18 cellular contexts compared by ENCODE assay signal in genomic region chr22:32696089-32696488, GRCh38.
DNase-seq lines count a peak whose midpoint lies in the region; ATAC-seq and TF ChIP-seq lines count a peak whose summit lies in the region.
"Had no signal": no experiment of that assay in that cellular context is flagged by ENCODE, and none has a peak within 500 bp of the region (broad histone marks: within the 10 kb centered on the region; RNA-seq: fewer than 3 reads in every experiment).

No MANE protein-coding gene starts in this region.

- H3K9me3 ChIP-seq in AG04450 (ENCODE audit: control insufficient read depth, insufficient read depth, low read length) (0 out of 2 replicates have a peak, but pooled peaks cover 2% of the 10 kb centered on the region), HUES48 (ENCODE audit: control insufficient read depth, insufficient read depth, low read length) (no peaks in the 10 kb centered on the region), osteoblast (ENCODE audit: low read depth, low read length) (no peaks in the 10 kb centered on the region), mucosa of descending colon (no peaks in the 10 kb centered on the region), OCI-LY7 (ENCODE audit: low read length) (no peaks in the 10 kb centered on the region)

- POLR2A ChIA-PET in AG04450 (lab: Yijun Ruan, JAX), result interaction anchor here (0.7 to 1.0 kb wide), 2 partner anchors 74 to 101 kb away, joined by 3 read pairs; no protein-coding TSS in a partner anchor
- POLR2A ChIA-PET in OCI-LY7 (lab: Charles Lee), result no interaction called here

- H3K36me3 ChIP-seq in HUES48 (ENCODE audit: control insufficient read depth, insufficient read depth, low read length), result no peaks in the 10 kb centered on the region
- H3K36me3 ChIP-seq in osteoblast (ENCODE audit: insufficient read depth, low read length), result no peaks in the 10 kb centered on the region
- H3K36me3 ChIP-seq in mucosa of descending colon (ENCODE audit: low read depth), result no peaks in the 10 kb centered on the region
- H3K36me3 ChIP-seq in OCI-LY7 (ENCODE audit: insufficient read depth, low read length), result no peaks in the 10 kb centered on the region
- H3K36me3 ChIP-seq: MG63 had no signal

- no peaks in the 10 kb centered on the region for H3K9me2 ChIP-seq in OCI-LY7 (ENCODE audit: insufficient read depth, low read length)

- peak overlapping the region; percentile 63 for H3K27ac ChIP-seq in AG04450 (ENCODE audit: low read depth, low read length)
- H3K27ac ChIP-seq in HUES48 (ENCODE audit: low read depth, low read length), result peak overlapping the region; percentile 10
- H3K27ac ChIP-seq in epithelial cell of prostate, result peak overlapping the region; percentile 27
- H3K27ac ChIP-seq in osteoblast (ENCODE audit: low read depth, low read length), result peak overlapping the region; percentile 70
- no peak overlapping the region for H3K27ac ChIP-seq in OCI-LY7 (ENCODE audit: low read depth, low read length, poor library complexity, severe bottlenecking)
- H3K27ac ChIP-seq: HL-60 had no signal

- CTCF ChIA-PET in AG04450 (lab: Charles Lee), result no interaction called here
- CTCF ChIA-PET in OCI-LY7 (lab: Charles Lee; ENCODE audit: unreplicated experiment), result no interaction called here

- no peak for DNase-seq in AG04450 (ENCODE audit: low read depth, low spot score)
- DNase-seq in epithelial cell of prostate (ENCODE audit: low read depth, low spot score), result no peak
- no peak for DNase-seq in osteoblast (ENCODE audit: insufficient read length, low spot score, missing footprints)
- DNase-seq in mucosa of descending colon, result no peak
- no peak for DNase-seq in DMS79 treated with DMSO at 0.1 percent for 48 hours (lab: John Stamatoyannopoulos, UW)
- DNase-seq in stimulated activated CD4-positive, alpha-beta T cell treated with anti-CD3 and anti-CD28 coated beads, Interleukin-2, amount 100 ng/mL, for 48 hours, result no peak
- DNase-seq in OCI-LY7 (ENCODE audit: low spot score), result no peak
- DNase-seq: CD4-positive, CD25-positive, alpha-beta regulatory T cell; KG1; NCI-H1105 treated with DMSO at 0.1 percent for 48 hours; NCI-H187 treated with DMSO at 0.1 percent for 48 hours; NCI-H2171; NCI-H446 treated with DMSO at 0.1 percent for 48 hours; NCI-H82; SIG-M5 had no signal

- H3K4me3 ChIP-seq in AG04450 (ENCODE audit: low read depth, low read length), result no peak overlapping the region
- no peak overlapping the region for H3K4me3 ChIP-seq in HUES48 (ENCODE audit: low read depth, low read length)
- no peak overlapping the region for H3K4me3 ChIP-seq in osteoblast (ENCODE audit: insufficient read depth, low read length)
- no peak overlapping the region for H3K4me3 ChIP-seq in mucosa of descending colon
- H3K4me3 ChIP-seq in OCI-LY7 (ENCODE audit: low read depth, low read length, poor library complexity, severe bottlenecking), result no peak overlapping the region
- H3K4me3 ChIP-seq: MG63 had no signal

- H2AFZ ChIP-seq in osteoblast (ENCODE audit: low read length) (peak overlapping the region; percentile 15), OCI-LY7 (ENCODE audit: low read length) (no peak overlapping the region)

- intact Hi-C loops in mucosa of descending colon (cut with DNase I, micrococcal nuclease) (no loop called here), OCI-LY7 (cut with micrococcal nuclease; ENCODE audit: unreplicated experiment) (no loop called here)

- H4K20me1 ChIP-seq in osteoblast (ENCODE audit: insufficient read depth, low read length) (no peaks in the 10 kb centered on the region), OCI-LY7 (ENCODE audit: insufficient read depth, low read length) (no peaks in the 10 kb centered on the region)

- no peak overlapping the region for H3K9ac ChIP-seq in HUES48 (ENCODE audit: low read depth, low read length)

- H3K4me2 ChIP-seq in osteoblast (ENCODE audit: insufficient read depth, low read length) (no peak overlapping the region), OCI-LY7 (ENCODE audit: low read length) (no peak overlapping the region)

- no peaks in the 10 kb centered on the region for H3K27me3 ChIP-seq in AG04450 (ENCODE audit: control insufficient read depth, insufficient read depth, low read length)
- no peaks in the 10 kb centered on the region for H3K27me3 ChIP-seq in HUES48 (ENCODE audit: control insufficient read depth, insufficient read depth, low read length)
- no peaks in the 10 kb centered on the region for H3K27me3 ChIP-seq in osteoblast (ENCODE audit: insufficient read depth, low read length)
- H3K27me3 ChIP-seq: MG63 had no signal

- H3K79me2 ChIP-seq in osteoblast (ENCODE audit: insufficient read depth, low read length) (no peaks in the 10 kb centered on the region), OCI-LY7 (ENCODE audit: insufficient read depth, low read depth, low read length) (no peaks in the 10 kb centered on the region)

- no peak for ATAC-seq in mucosa of descending colon

- peaks cover 8% of the 10 kb centered on the region; the same call in 1 of the 2 replicates for H3K4me1 ChIP-seq in HUES48 (ENCODE audit: control insufficient read depth, insufficient read depth, low read length)
- H3K4me1 ChIP-seq in osteoblast (ENCODE audit: insufficient read depth, low read length), result peaks cover 28% of the 10 kb centered on the region
- H3K4me1 ChIP-seq in mucosa of descending colon (ENCODE audit: low read depth), result no peaks in the 10 kb centered on the region
- H3K4me1 ChIP-seq in OCI-LY7 (ENCODE audit: insufficient read depth, low read length, poor library complexity, severe bottlenecking), result no peaks in the 10 kb centered on the region

- no peak for TF ChIP-seq CTCF in AG04450 (IDR thresholded peaks at IDR 0.05; ENCODE audit: low read depth, low read length)
- TF ChIP-seq CTCF in osteoblast (IDR thresholded peaks at IDR 0.05; ENCODE audit: extremely low read depth, low read depth, low read length), result no peak
- no peak for TF ChIP-seq CTCF in mucosa of descending colon (IDR thresholded peaks at IDR 0.05)
- no peak for TF ChIP-seq CTCF in OCI-LY7 (conservative IDR thresholded peaks at IDR 0.05; ENCODE audit: low read length)

- no TSS peak for BruUV-seq in OCI-LY7 (replicated peaks; lab: Mats Ljungman, UMichigan)
